ENCODE assay signal across 1 cellular context in genomic region chr2:44997948-44998347, GRCh38.
TF ChIP-seq lines count a peak whose summit lies in the region.

No MANE protein-coding gene starts in this region.

TF ChIP-seq in H1, 55 proteins besides CTCF, POLR2A, EP300 and RAD21:
- TF ChIP-seq GTF2F1 (IDR thresholded peaks at IDR 0.05; ENCODE audit: borderline replicate concordance, low read depth, low read length) (no peak), SP2 (IDR thresholded peaks at IDR 0.05; ENCODE audit: low read length) (peak; percentile 32; the same call in 1 of the 2 replicates), TAF1 (IDR thresholded peaks at IDR 0.05; ENCODE audit: low read depth, low read length) (no peak), ASH2L (IDR thresholded peaks at IDR 0.05; ENCODE audit: low read length) (no peak), SP1 (IDR thresholded peaks at IDR 0.05; ENCODE audit: low read depth, low read length) (peak; percentile 73), SIRT6 (IDR thresholded peaks at IDR 0.05; ENCODE audit: low read length) (no peak), MAX (IDR thresholded peaks at IDR 0.05) (no peak), CHD1 (IDR thresholded peaks at IDR 0.05; ENCODE audit: low read depth, low read length) (no peak), BACH1 (IDR thresholded peaks at IDR 0.05; ENCODE audit: low read length) (no peak), SIX5 (IDR thresholded peaks at IDR 0.05; ENCODE audit: low read depth, low read length) (no peak), HDAC2 (IDR thresholded peaks at IDR 0.05; ENCODE audit: borderline replicate concordance in 1 of 2, low read depth in 2 of 2, low read length in 2 of 2) (no peak), KDM1A (IDR thresholded peaks at IDR 0.05; ENCODE audit: borderline replicate concordance, low read length) (no peak), KDM5A (IDR thresholded peaks at IDR 0.05; ENCODE audit: low read length) (no peak), BCL11A (IDR thresholded peaks at IDR 0.05; ENCODE audit: low read depth in 2 of 2, low read length in 2 of 2) (no peak)
